Comparison of ENCODE assay signal across 16 cellular contexts in genomic region chrX:134631404-134632346, GRCh38. TPM values are rescaled to one million over a fixed set of nuclear protein-coding genes. Genes with fewer than 3 reads are reported as not detected.
DNase-seq lines count a peak whose midpoint lies in the region; ATAC-seq and TF ChIP-seq lines count a peak whose summit lies in the region.
"Had no signal": no experiment of that assay in that cellular context is flagged by ENCODE, and none has a peak within 500 bp of the region (broad histone marks: within the 10 kb centered on the region; RNA-seq: fewer than 3 reads in every experiment).

No MANE protein-coding gene starts in this region.

- H3K4me3 ChIP-seq in gastroesophageal sphincter, result no peak overlapping the region
- no peak overlapping the region for H3K4me3 ChIP-seq in thyroid gland (replicated peaks in 1 of 3)

- ATAC-seq in gastroesophageal sphincter, result peak; percentile 84
- ATAC-seq in stimulated activated naive CD8-positive, alpha-beta T cell treated with anti-CD3 and anti-CD28 coated beads, Interleukin-15, Interleukin-2, amounts not matched to agents 100 U/mL and 50 U/mL, for 24 hours, result no peak
- no peak for ATAC-seq in GM18505 (IDR thresholded peaks at IDR 0.05; ENCODE audit: unreplicated experiment)
- ATAC-seq: foreskin keratinocyte, left colon, SK-N-SH treated with all-trans-retinoic acid at 6 μM for 48 hours had no signal

- H3K9me3 ChIP-seq in gastroesophageal sphincter (no peaks in the 10 kb centered on the region), thyroid gland (no peaks in the 10 kb centered on the region)

- WGBS in gastroesophageal sphincter (ENCODE audit: low coverage in 1 of 2), 2 donors, result 30 to 47% methylated on average over 6 of the region's 10 CpGs
- WGBS in thyroid gland, 2 donors, result 50 to 51% methylated on average over 8 to 9 of the region's 10 CpGs

- H3K4me1 ChIP-seq in gastroesophageal sphincter (no peaks in the 10 kb centered on the region), thyroid gland (peaks cover 0 to 5% of the 10 kb centered on the region in 2 donors)
- H3K4me1 ChIP-seq: foreskin keratinocyte had no signal

- intact Hi-C loops in thyroid gland (cut with DNase I), result no loop called here

- no peak for TF ChIP-seq EP300 in gastroesophageal sphincter (IDR thresholded peaks at IDR 0.05)

- TF ChIP-seq POLR2A in gastroesophageal sphincter (IDR thresholded peaks at IDR 0.05) (no peak), thyroid gland (IDR thresholded peaks at IDR 0.05) (no peak), GM18505 (IDR thresholded peaks at IDR 0.05; ENCODE audit: borderline replicate concordance, extremely low read depth, insufficient read depth, insufficient read length) (no peak)

- peak overlapping the region in 1 of 4 donors; percentile 5 for H3K27ac ChIP-seq in gastroesophageal sphincter
- H3K27ac ChIP-seq in thyroid gland, result no peak overlapping the region
- H3K27ac ChIP-seq: foreskin keratinocyte had no signal

- H3K36me3 ChIP-seq in gastroesophageal sphincter (no peaks in the 10 kb centered on the region), thyroid gland (no peaks in the 10 kb centered on the region)

- no peaks in the 10 kb centered on the region for H3K27me3 ChIP-seq in gastroesophageal sphincter
- no peaks in the 10 kb centered on the region for H3K27me3 ChIP-seq in thyroid gland
- H3K27me3 ChIP-seq: foreskin keratinocyte had no signal

- no peak for TF ChIP-seq CTCF in gastroesophageal sphincter (IDR thresholded peaks at IDR 0.05)
- no peak for TF ChIP-seq CTCF in thyroid gland (IDR thresholded peaks at IDR 0.05)

- peak; percentile 13 for DNase-seq in NCI-H345 (lab: John Stamatoyannopoulos, UW)
- DNase-seq in NCI-H345 treated with DMSO at 0.1 percent for 48 hours (lab: John Stamatoyannopoulos, UW; ENCODE audit: unreplicated experiment), result no peak
- DNase-seq in NCI-H524 treated with DMSO at 0.1 percent for 48 hours (lab: John Stamatoyannopoulos, UW), result peak; percentile 84
- peak; percentile 21 to 31 for DNase-seq in thyroid gland
- no peak for DNase-seq in mesenteric fat pad (ENCODE audit: low spot score)
- DNase-seq in stimulated activated naive CD8-positive, alpha-beta T cell treated with anti-CD3 and anti-CD28 coated beads, Interleukin-15, Interleukin-2, amounts not matched to agents 100 U/mL and 50 U/mL, for 24 hours, result no peak
- DNase-seq: activated CD4-positive, alpha-beta T cell treated with anti-CD3 and anti-CD28 coated beads for 48 hours; activated effector memory CD4-positive, alpha-beta T cell treated with anti-CD3 and anti-CD28 coated beads, Interleukin-2, amount 50 U/mL, for 16 hours; foreskin keratinocyte; left colon; NCI-H510A treated with DMSO at 0.1 percent for 48 hours; substantia nigra had no signal

RNA-seq across cellular contexts. Expression of gene PLAC1, which starts 26.6 kb away (rescaled TPM):
- total RNA-seq in gastroesophageal sphincter (not detected), thyroid gland (not detected), mesenteric fat pad (not detected)
- total RNA-seq: Daoy, left colon had no signal

Comparison
In these comparisons a context has a peak if more than half of its experiments do, and no peak if none do; other contexts are left out.
1. DNase-seq: peak in NCI-H345 (single experiment), NCI-H524 treated with DMSO at 0.1 percent for 48 hours (single experiment) and thyroid gland (2 of 2); none in NCI-H345 treated with DMSO at 0.1 percent for 48 hours (single experiment), mesenteric fat pad (single experiment) and stimulated activated naive CD8-positive, alpha-beta T cell treated with anti-CD3 and anti-CD28 coated beads, Interleukin-15, Interleukin-2, amounts not matched to agents 100 U/mL and 50 U/mL, for 24 hours (single experiment).